Comparison of ENCODE assay signal across 12 cellular contexts in the genomic region with DNA sequence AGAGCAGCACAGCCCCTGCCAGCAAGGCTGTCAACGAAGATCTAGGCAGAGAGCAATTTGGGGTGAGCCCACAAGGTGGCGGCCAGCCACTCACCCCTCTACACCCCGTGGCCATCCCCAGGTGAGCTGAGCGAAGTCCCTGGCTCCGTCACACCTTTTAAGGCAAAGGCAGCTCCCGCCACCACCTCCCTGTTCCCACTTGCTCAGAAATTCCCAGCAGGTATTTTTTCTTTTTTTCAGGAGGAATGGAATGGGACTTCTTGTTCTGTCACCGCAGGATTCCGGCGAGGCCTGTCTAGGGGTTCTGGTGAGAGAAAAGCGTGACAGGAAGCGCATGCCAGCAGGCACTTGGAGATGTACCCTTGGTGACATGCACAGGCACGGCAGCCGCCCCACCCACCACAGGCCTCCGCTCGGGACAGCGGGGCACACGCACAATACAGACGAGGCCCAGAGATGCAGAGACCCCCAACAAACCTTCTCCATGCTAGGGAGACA. TPM values are rescaled to one million over a fixed set of nuclear protein-coding genes. Genes with fewer than 3 reads are reported as not detected.
DNase-seq lines count a peak whose midpoint lies in the region; ATAC-seq and TF ChIP-seq lines count a peak whose summit lies in the region.
"Had no signal": no experiment of that assay in that cellular context is flagged by ENCODE, and none has a peak within 500 bp of the region (broad histone marks: within the 10 kb centered on the region; RNA-seq: fewer than 3 reads in every experiment).

No MANE protein-coding gene starts in this region.

- TF ChIP-seq CTCF in adrenal gland (IDR thresholded peaks at IDR 0.05) = no peak
- peak; percentile 25 for TF ChIP-seq CTCF in kidney epithelial cell (IDR thresholded peaks at IDR 0.05; ENCODE audit: insufficient read depth, low read length, poor library complexity, severe bottlenecking)
- peak in 2 of 6 experiments; percentile 10 to 12 for TF ChIP-seq CTCF in upper lobe of left lung (IDR thresholded peaks at IDR 0.05)

- no peak for TF ChIP-seq EP300 in upper lobe of left lung (IDR thresholded peaks at IDR 0.05)

- peaks cover 0 to 30% of the 10 kb centered on the region in 2 donors for H3K36me3 ChIP-seq in adrenal gland (replicated peaks in 1 of 2)
- peaks cover 15% of the 10 kb centered on the region for H3K36me3 ChIP-seq in kidney epithelial cell (ENCODE audit: control insufficient read depth, insufficient read depth, low read length)
- H3K36me3 ChIP-seq in upper lobe of left lung = peaks cover 23 to 32% (median 30%) of the 10 kb centered on the region in 4 donors

- peak overlapping the region in 4 of 5 donors; percentile 74 to 91 (median 80) for H3K27ac ChIP-seq in adrenal gland
- peak overlapping the region; percentile 58 to 81 (median 70) for H3K27ac ChIP-seq in upper lobe of left lung
- H3K27ac ChIP-seq: C4-2B had no signal

- H3K4me3 Mint-ChIP-seq in activated CD8-positive, alpha-beta memory T cell treated with anti-CD3 and anti-CD28 coated beads, Interleukin-2, amount 10 ng/mL, durations not matched to agents 7 days and 5 days = no peak overlapping the region

- H3K4me1 Mint-ChIP-seq in activated CD8-positive, alpha-beta memory T cell treated with anti-CD3 and anti-CD28 coated beads, Interleukin-2, amount 10 ng/mL, durations not matched to agents 7 days and 5 days = peaks cover 22% of the 10 kb centered on the region

- no peak for ATAC-seq in activated CD8-positive, alpha-beta memory T cell treated with anti-CD3 and anti-CD28 coated beads, Interleukin-2, amount 10 ng/mL, durations not matched to agents 7 days and 5 days
- peak in 1 of 2 donors; percentile 14 for ATAC-seq in upper lobe of left lung (ENCODE audit: low FRiP score in 2 of 2)
- ATAC-seq in HG02571 (IDR thresholded peaks at IDR 0.05; ENCODE audit: unreplicated experiment) = no peak
- ATAC-seq in HG03139 (IDR thresholded peaks at IDR 0.05; ENCODE audit: unreplicated experiment) = no peak
- ATAC-seq: left colon had no signal

- no peaks in the 10 kb centered on the region for H3K9me3 Mint-ChIP-seq in activated CD8-positive, alpha-beta memory T cell treated with anti-CD3 and anti-CD28 coated beads, Interleukin-2, amount 10 ng/mL, durations not matched to agents 7 days and 5 days (ENCODE audit: low read depth)
- H3K9me3 Mint-ChIP-seq: activated T-helper 2 cell treated with anti-CD3 and anti-CD28 coated beads, Interferon-gamma antibody, Interleukin-2, Interleukin-4, amounts not matched to agents 10 μg/mL and 5 μg/mL and 100 μg/mL, durations not matched to agents 14 hours and 24 hours and 36 hours had no signal

- 81 to 86% (median 85%) methylated on average over 15 to 18 of the region's 18 CpGs for WGBS in adrenal gland, 4 donors
- WGBS in upper lobe of left lung, 2 donors = 74 to 81% methylated on average over 18 of the region's 18 CpGs

- peak overlapping the region; percentile 17 for H3K27ac Mint-ChIP-seq in activated CD8-positive, alpha-beta memory T cell treated with anti-CD3 and anti-CD28 coated beads, Interleukin-2, amount 10 ng/mL, durations not matched to agents 7 days and 5 days
- H3K27ac Mint-ChIP-seq: activated T-helper 2 cell treated with anti-CD3 and anti-CD28 coated beads, Interferon-gamma antibody, Interleukin-2, Interleukin-4, amounts not matched to agents 10 μg/mL and 5 μg/mL and 100 μg/mL, durations not matched to agents 14 hours and 24 hours and 36 hours had no signal

- H3K27me3 ChIP-seq in adrenal gland = no peaks in the 10 kb centered on the region
- no peaks in the 10 kb centered on the region for H3K27me3 ChIP-seq in kidney epithelial cell (ENCODE audit: control insufficient read depth, insufficient read depth, low read length)
- no peaks in the 10 kb centered on the region for H3K27me3 ChIP-seq in upper lobe of left lung

- CTCF ChIA-PET in activated CD8-positive, alpha-beta memory T cell treated with anti-CD3 and anti-CD28 coated beads, Interleukin-2, amount 10 ng/mL, durations not matched to agents 7 days and 5 days (lab: Charles Lee) = interaction anchor here (1.0 to 12.8 kb wide), 4 partner anchors 8 to 145 kb away, joined by 4 to 254 read pairs (median 6); no protein-coding TSS in a partner anchor

- no peaks in the 10 kb centered on the region for H3K9me3 ChIP-seq in adrenal gland (replicated peaks in 1 of 3)
- H3K9me3 ChIP-seq in upper lobe of left lung = no peaks in the 10 kb centered on the region
- H3K9me3 ChIP-seq: HAP-1 had no signal

- H3K36me3 Mint-ChIP-seq in activated CD8-positive, alpha-beta memory T cell treated with anti-CD3 and anti-CD28 coated beads, Interleukin-2, amount 10 ng/mL, durations not matched to agents 7 days and 5 days = peaks cover 26% of the 10 kb centered on the region

- peaks cover 18 to 33% of the 10 kb centered on the region in 2 donors for H3K4me1 ChIP-seq in adrenal gland (replicated peaks in 1 of 2)
- peaks cover 14 to 34% (median 19%) of the 10 kb centered on the region in 4 donors for H3K4me1 ChIP-seq in upper lobe of left lung
- H3K4me1 ChIP-seq: HAP-1 had no signal

- intact Hi-C loops in adrenal gland (cut with DNase I) = no loop called here

- no peak for TF ChIP-seq POLR2A in adrenal gland (IDR thresholded peaks at IDR 0.05)
- no peak for TF ChIP-seq POLR2A in upper lobe of left lung (IDR thresholded peaks at IDR 0.05)

- DNase-seq in activated CD8-positive, alpha-beta memory T cell treated with anti-CD3 and anti-CD28 coated beads, Interleukin-2, amount 10 ng/mL, durations not matched to agents 7 days and 5 days = no peak
- no peak for DNase-seq in activated CD8-positive, alpha-beta memory T cell treated with anti-CD3 and anti-CD28 coated beads for 24 hours
- peak in 1 of 7 donors; percentile 32 for DNase-seq in adrenal gland
- no peak for DNase-seq in kidney epithelial cell (ENCODE audit: low read depth)
- DNase-seq in upper lobe of left lung = peak in 1 of 2 donors; percentile 72
- no peak for DNase-seq in T-helper 1 cell
- DNase-seq: left colon had no signal

- H3K4me3 ChIP-seq in adrenal gland (no peak overlapping the region), kidney epithelial cell (ENCODE audit: low read depth, low read length) (no peak overlapping the region), upper lobe of left lung (no peak overlapping the region)
- H3K4me3 ChIP-seq: HAP-1 had no signal

- H3K27me3 Mint-ChIP-seq in activated CD8-positive, alpha-beta memory T cell treated with anti-CD3 and anti-CD28 coated beads, Interleukin-2, amount 10 ng/mL, durations not matched to agents 7 days and 5 days = no peaks in the 10 kb centered on the region

RNA-seq across cellular contexts. Expression of a gene that starts 10.0 kb away (rescaled TPM):
- 1,000 to 10,000 TPM; 1,571 to 1,769 TPM for total RNA-seq in activated CD8-positive, alpha-beta memory T cell treated with anti-CD3 and anti-CD28 coated beads, Interleukin-2, amount 10 ng/mL, durations not matched to agents 7 days and 5 days
- total RNA-seq in adrenal gland (1,000 to 10,000 TPM; 1,374 to 2,518 (median 1,954) TPM), kidney epithelial cell (2,742 and 3,058 TPM in 2 replicates), upper lobe of left lung (1,000 to 10,000 TPM; 1,194 to 1,833 (median 1,624) TPM)
- polyA plus RNA-seq in adrenal gland = 1,000 to 10,000 TPM; 1,433 to 2,713 (median 2,271) TPM

RNA-seq across cellular contexts. Expression of a gene that starts 40.4 kb away (rescaled TPM):
- total RNA-seq in activated CD8-positive, alpha-beta memory T cell treated with anti-CD3 and anti-CD28 coated beads, Interleukin-2, amount 10 ng/mL, durations not matched to agents 7 days and 5 days = 10 to 100 TPM in 1 of 2 experiments, 1 to 10 TPM in 1; 4.2 to 16.0 TPM
- 10 to 100 TPM in 7 of 8 donors, 1 to 10 TPM in 1; 9.3 to 80.0 (median 35.8) TPM for total RNA-seq in adrenal gland
- polyA plus RNA-seq in adrenal gland = 10 to 100 TPM in 2 of 3 donors, 1 to 10 TPM in 1; 8.5 to 26.4 (median 18.6) TPM
- 1.0 and 2.0 TPM in 2 replicates for total RNA-seq in kidney epithelial cell
- total RNA-seq in upper lobe of left lung = 10 to 100 TPM in 1 of 6 donors, 1 to 10 TPM in 5; 2.0 to 14.6 (median 5.3) TPM
- total RNA-seq: activated T-helper 2 cell treated with anti-CD3 and anti-CD28 coated beads, Interferon-gamma antibody, Interleukin-2, Interleukin-4, amounts not matched to agents 10 μg/mL and 5 μg/mL and 100 μg/mL, durations not matched to agents 14 hours and 24 hours and 36 hours had no signal
